15 cellular contexts compared by ENCODE assay signal in the genomic region with DNA sequence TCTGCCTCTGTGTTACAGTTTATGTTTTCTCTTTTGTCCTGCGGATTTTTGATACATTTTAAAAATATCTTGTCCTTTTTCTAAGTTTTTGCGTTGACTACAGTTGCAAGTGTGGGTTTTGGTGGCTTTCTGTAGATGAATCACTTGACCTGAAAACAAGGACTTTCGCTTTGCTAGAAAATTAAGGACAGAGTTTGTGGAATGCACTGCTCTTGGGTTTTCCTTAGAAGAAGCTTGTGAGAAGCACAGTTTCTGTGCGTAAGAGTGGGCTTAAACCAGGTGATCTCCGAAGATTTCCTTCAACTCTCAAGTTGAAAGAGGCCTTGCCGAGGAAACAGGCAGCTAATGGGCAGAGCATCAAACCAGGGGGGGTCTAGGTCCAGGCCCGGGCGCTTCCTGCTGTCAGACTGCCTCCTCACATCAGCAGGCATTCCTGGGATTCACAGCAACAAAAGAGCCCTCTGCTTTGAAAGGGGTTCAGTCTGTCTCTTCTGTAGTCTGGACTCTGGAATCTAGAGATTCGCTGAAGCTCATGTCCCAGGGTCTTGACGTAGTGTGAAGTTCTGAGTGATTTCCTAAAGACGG. TPM values are rescaled to one million over a fixed set of nuclear protein-coding genes. Genes with fewer than 3 reads are reported as not detected.
DNase-seq lines count a peak whose midpoint lies in the region; ATAC-seq lines count a peak whose summit lies in the region.
"Had no signal": no experiment of that assay in that cellular context is flagged by ENCODE, and none has a peak within 500 bp of the region (broad histone marks: within the 10 kb centered on the region; RNA-seq: fewer than 3 reads in every experiment).

No MANE protein-coding gene starts in this region.

- peaks cover 76% of the 10 kb centered on the region for H3K4me1 Mint-ChIP-seq in activated CD4-positive, alpha-beta T cell treated with anti-CD3 and anti-CD28 coated beads, Interleukin-2, amount 10 ng/mL, durations not matched to agents 24 days and 14 days
- peaks cover 94% of the 10 kb centered on the region for H3K4me1 Mint-ChIP-seq in activated naive CD8-positive, alpha-beta T cell treated with anti-CD3 and anti-CD28 coated beads, Interleukin-2, amount 50 U/mL, for 24 hours

- H3K9me3 ChIP-seq in iPS-20b (ENCODE audit: insufficient read depth, low read depth, low read length), result no peaks in the 10 kb centered on the region
- H3K9me3 ChIP-seq: transverse colon had no signal

- peak overlapping the region; percentile 90 for H3K27ac Mint-ChIP-seq in activated CD4-positive, alpha-beta T cell treated with anti-CD3 and anti-CD28 coated beads, Interleukin-2, amount 10 ng/mL, durations not matched to agents 24 days and 14 days
- H3K27ac Mint-ChIP-seq in activated naive CD8-positive, alpha-beta T cell treated with anti-CD3 and anti-CD28 coated beads, Interleukin-2, amount 50 U/mL, for 24 hours, result peak overlapping the region; percentile 82
- H3K27ac Mint-ChIP-seq: activated B cell treated with CpG ODN at 0.5 μM for 24 hours, HFFc6 had no signal

- intact Hi-C loops in activated CD4-positive, alpha-beta T cell treated with anti-CD3 and anti-CD28 coated beads, Interleukin-2, amount 10 ng/mL, durations not matched to agents 24 days and 14 days (cut with micrococcal nuclease), result no loop called here

- peaks cover 19% of the 10 kb centered on the region for H3K4me1 ChIP-seq in iPS-20b (ENCODE audit: insufficient read depth, low read length)

- H3K27me3 Mint-ChIP-seq in activated CD4-positive, alpha-beta T cell treated with anti-CD3 and anti-CD28 coated beads, Interleukin-2, amount 10 ng/mL, durations not matched to agents 24 days and 14 days, result no peaks in the 10 kb centered on the region
- no peaks in the 10 kb centered on the region for H3K27me3 Mint-ChIP-seq in activated naive CD8-positive, alpha-beta T cell treated with anti-CD3 and anti-CD28 coated beads, Interleukin-2, amount 50 U/mL, for 24 hours
- H3K27me3 Mint-ChIP-seq: activated B cell treated with CpG ODN at 0.5 μM for 24 hours had no signal

- no peaks in the 10 kb centered on the region for H3K27me3 ChIP-seq in iPS-20b (ENCODE audit: insufficient read depth, low read length)
- H3K27me3 ChIP-seq: transverse colon had no signal

- ATAC-seq in activated naive CD8-positive, alpha-beta T cell treated with anti-CD3 and anti-CD28 coated beads, Interleukin-2, amount 50 U/mL, for 24 hours, result no peak
- no peak for ATAC-seq in HG02973 (IDR thresholded peaks at IDR 0.05; ENCODE audit: unreplicated experiment)

- peak overlapping the region; percentile 52 for H3K4me3 Mint-ChIP-seq in activated CD4-positive, alpha-beta T cell treated with anti-CD3 and anti-CD28 coated beads, Interleukin-2, amount 10 ng/mL, durations not matched to agents 24 days and 14 days
- peak overlapping the region; percentile 42 for H3K4me3 Mint-ChIP-seq in activated naive CD8-positive, alpha-beta T cell treated with anti-CD3 and anti-CD28 coated beads, Interleukin-2, amount 50 U/mL, for 24 hours
- H3K4me3 Mint-ChIP-seq: activated B cell treated with CpG ODN at 0.5 μM for 24 hours, HFFc6 had no signal

- peaks cover 49% of the 10 kb centered on the region for H3K36me3 Mint-ChIP-seq in activated CD4-positive, alpha-beta T cell treated with anti-CD3 and anti-CD28 coated beads, Interleukin-2, amount 10 ng/mL, durations not matched to agents 24 days and 14 days (ENCODE audit: low read depth)
- peaks cover 41% of the 10 kb centered on the region for H3K36me3 Mint-ChIP-seq in activated naive CD8-positive, alpha-beta T cell treated with anti-CD3 and anti-CD28 coated beads, Interleukin-2, amount 50 U/mL, for 24 hours (ENCODE audit: low read depth)

- no peak overlapping the region for H3K27ac ChIP-seq in iPS-20b (ENCODE audit: low read length)
- H3K27ac ChIP-seq: PC-9, transverse colon had no signal

- H3K9me3 Mint-ChIP-seq in activated CD4-positive, alpha-beta T cell treated with anti-CD3 and anti-CD28 coated beads, Interleukin-2, amount 10 ng/mL, durations not matched to agents 24 days and 14 days, result no peaks in the 10 kb centered on the region
- no peaks in the 10 kb centered on the region for H3K9me3 Mint-ChIP-seq in activated naive CD8-positive, alpha-beta T cell treated with anti-CD3 and anti-CD28 coated beads, Interleukin-2, amount 50 U/mL, for 24 hours
- H3K9me3 Mint-ChIP-seq: activated B cell treated with CpG ODN at 0.5 μM for 24 hours, HFFc6 had no signal

- peak overlapping the region; percentile 26; the same call in 1 of the 2 replicates for H3K4me3 ChIP-seq in iPS-20b (ENCODE audit: low read length)
- H3K4me3 ChIP-seq: PC-9, transverse colon had no signal

- H3K36me3 ChIP-seq in iPS-20b (ENCODE audit: insufficient read depth, low read depth, low read length), result no peaks in the 10 kb centered on the region; the same call in 1 of the 2 replicates
- H3K36me3 ChIP-seq: transverse colon had no signal

- DNase-seq in activated CD4-positive, alpha-beta T cell treated with anti-CD3 and anti-CD28 coated beads, Interleukin-2, amount 10 ng/mL, durations not matched to agents 24 days and 14 days, result no peak
- no peak for DNase-seq in activated CD4-positive, alpha-beta T cell treated with anti-CD3 and anti-CD28 coated beads, Interleukin-2, amount 50 U/mL, for 1 hour
- DNase-seq in activated naive CD8-positive, alpha-beta T cell treated with anti-CD3 and anti-CD28 coated beads, Interleukin-2, amount 50 U/mL, for 24 hours, result no peak
- DNase-seq in smooth muscle cell of the brain vasculature (ENCODE audit: low read depth, low spot score) (peak; percentile 35), NCI-H2029 treated with DMSO at 0.1 percent for 48 hours (lab: John Stamatoyannopoulos, UW) (no peak), SK-N-DZ (ENCODE audit: low spot score) (no peak)
- DNase-seq: activated B cell treated with CpG ODN at 0.5 μM for 24 hours; caudate nucleus; HFFc6; NCI-H2081; PC-9; stimulated activated CD4-positive, alpha-beta T cell treated with anti-CD3 and anti-CD28 coated beads, Interleukin-4, amount 100 ng/mL, for 24 hours; transverse colon had no signal

- peak overlapping the region; percentile 8; the same call in 1 of the 2 replicates for H3K9ac ChIP-seq in iPS-20b (ENCODE audit: low read depth, low read length)

RNA-seq across cellular contexts. Expression of a gene that starts 17.3 kb away (rescaled TPM):
- total RNA-seq in activated CD4-positive, alpha-beta T cell treated with anti-CD3 and anti-CD28 coated beads, Interleukin-2, amount 10 ng/mL, durations not matched to agents 24 days and 14 days, result 85.8 and 86.2 TPM in 2 replicates
- polyA plus RNA-seq in SK-N-DZ (2014; cell fraction: cytosol; rRNA removed), result 54.9 and 64.1 TPM in 2 replicates
- polyA plus RNA-seq in SK-N-DZ (2014; cell fraction: nucleus; rRNA removed), result 18.0 and 25.8 TPM in 2 replicates
